In genomic region chr6:89438248-89438647, GRCh38 we compare ENCODE assay signal across 20 cellular contexts. TPM values are rescaled to one million over a fixed set of nuclear protein-coding genes. Genes with fewer than 3 reads are reported as not detected.
DNase-seq lines count a peak whose midpoint lies in the region; TF ChIP-seq lines count a peak whose summit lies in the region.
"Had no signal": no experiment of that assay in that cellular context is flagged by ENCODE, and none has a peak within 500 bp of the region (broad histone marks: within the 10 kb centered on the region; RNA-seq: fewer than 3 reads in every experiment).

No MANE protein-coding gene starts in this region.

- H3K9ac ChIP-seq in mesenchymal stem cell (ENCODE audit: low read length), result no peak overlapping the region
- H3K9ac ChIP-seq: GM23248, KMS-11 had no signal

- H3K4me2 ChIP-seq in mesenchymal stem cell (ENCODE audit: low read length, poor library complexity, severe bottlenecking), result no peak overlapping the region
- H3K4me2 ChIP-seq: KMS-11 had no signal

- H3K9me3 ChIP-seq in Caco-2 (no peaks in the 10 kb centered on the region), mesenchymal stem cell (ENCODE audit: control insufficient read depth, low read length) (no peaks in the 10 kb centered on the region)

- WGBS in mesenchymal stem cell, result no CpG with 5 or more reads among the region's 1 CpG

- H3K27me3 Mint-ChIP-seq in Caco-2 (ENCODE audit: insufficient read depth, unreplicated experiment), result no peaks in the 10 kb centered on the region

- H3K27me3 ChIP-seq in Caco-2 (replicated peaks; ENCODE audit: control insufficient read depth, insufficient read depth, low read length) (no peaks in the 10 kb centered on the region), mesenchymal stem cell (ENCODE audit: control insufficient read depth in 1 of 2, insufficient read depth in 1 of 2, low read length in 2 of 2) (peaks cover 0 to 4% of the 10 kb centered on the region in 2 experiments)

- no peak overlapping the region for H2BK120ac ChIP-seq in mesenchymal stem cell (ENCODE audit: low read depth, low read length)

- H3K4me1 ChIP-seq in Caco-2 (peaks cover 7% of the 10 kb centered on the region; the same call in 1 of the 2 replicates), mesenchymal stem cell (ENCODE audit: control insufficient read depth, insufficient read depth, low read depth, low read length) (peaks cover 6% of the 10 kb centered on the region)

- no peak overlapping the region for H4K91ac ChIP-seq in mesenchymal stem cell (ENCODE audit: low read length)

- no peak overlapping the region for H2AK5ac ChIP-seq in mesenchymal stem cell (ENCODE audit: low read length, severe bottlenecking)

- POLR2A ChIA-PET in Caco-2 (lab: Charles Lee), result no interaction called here

- H3K36me3 ChIP-seq in Caco-2 (ENCODE audit: control insufficient read depth, insufficient read depth, low read length), result no peaks in the 10 kb centered on the region
- no peaks in the 10 kb centered on the region for H3K36me3 ChIP-seq in mesenchymal stem cell (ENCODE audit: control insufficient read depth in 1 of 2, insufficient read depth in 2 of 2, low read depth in 1 of 2, low read length in 2 of 2)

- H3K4me3 Mint-ChIP-seq in Caco-2 (ENCODE audit: unreplicated experiment), result no peak overlapping the region
- H3K4me3 Mint-ChIP-seq: CD14-positive monocyte had no signal

- H2BK15ac ChIP-seq in mesenchymal stem cell (ENCODE audit: low read depth, poor library complexity, severe bottlenecking), result no peak overlapping the region

- CTCF ChIA-PET in Caco-2 (lab: Charles Lee), result interaction anchor here (0.6 to 1.3 kb wide), 3 partner anchors 46 to 161 kb away, joined by 3 to 4 read pairs (median 3); no protein-coding TSS in a partner anchor

- H3K4me1 Mint-ChIP-seq in Caco-2 (ENCODE audit: low read depth, unreplicated experiment), result peaks cover 6% of the 10 kb centered on the region

- no peak overlapping the region for H3K18ac ChIP-seq in mesenchymal stem cell (ENCODE audit: low read depth in 1 of 2, low read length in 2 of 2)

- H3K27ac Mint-ChIP-seq in Caco-2 (ENCODE audit: unreplicated experiment), result no peak overlapping the region
- H3K27ac Mint-ChIP-seq: CD14-positive monocyte had no signal

- H3K4me3 ChIP-seq in Caco-2 (ENCODE audit: low read depth, low read length), result no peak overlapping the region
- no peak overlapping the region for H3K4me3 ChIP-seq in mesenchymal stem cell (ENCODE audit: insufficient read depth in 1 of 2, low read depth in 1 of 2, low read length in 2 of 2)
- H3K4me3 ChIP-seq: GM12878, GM23248 had no signal

- H4K8ac ChIP-seq in mesenchymal stem cell (ENCODE audit: low read length), result no peak overlapping the region

- no peak overlapping the region for H3K4ac ChIP-seq in mesenchymal stem cell (ENCODE audit: low read depth in 1 of 2, low read length in 2 of 2)

- TF ChIP-seq CTCF in Caco-2 (IDR thresholded peaks at IDR 0.05; ENCODE audit: insufficient read depth in 1 of 2, low read depth in 1 of 2, low read length in 1 of 2, severe bottlenecking in 1 of 2, unreplicated experiment in 1 of 2), result no peak

- no TSS peak for BruUV-seq in Caco-2 (replicated peaks; lab: Mats Ljungman, UMichigan)

- H2AFZ ChIP-seq in mesenchymal stem cell (ENCODE audit: low read depth, low read length), result no peak overlapping the region
- H2AFZ ChIP-seq: GM23248 had no signal

- H3K27ac ChIP-seq in mesenchymal stem cell (ENCODE audit: low read length, poor library complexity, severe bottlenecking), result no peak overlapping the region
- H3K27ac ChIP-seq: GM23248, KMS-11 had no signal

- no peaks in the 10 kb centered on the region for H3K36me3 Mint-ChIP-seq in Caco-2 (ENCODE audit: insufficient read depth, unreplicated experiment)
- H3K36me3 Mint-ChIP-seq: CD14-positive monocyte had no signal

- no peaks in the 10 kb centered on the region for H3K9me3 Mint-ChIP-seq in Caco-2 (ENCODE audit: unreplicated experiment)

- DNase-seq in Caco-2 (peak; percentile 38 to 39), OCI-M1 (lab: John Stamatoyannopoulos, UW) (peak; percentile 40), kidney tubule cell (ENCODE audit: low spot score) (peak; percentile 36), activated T-cell treated with anti-CD3 and anti-CD28 coated beads for 4 hours (no peak), inferior parietal cortex (ENCODE audit: extremely low spot score) (no peak), mesenchymal stem cell (no peak)
- DNase-seq in activated CD4-positive, alpha-beta T cell treated with anti-CD3 and anti-CD28 coated beads, Interleukin-2, amount 50 U/mL, for 4 hours, result no peak
- DNase-seq: ACHN, AML-193, GDM1, GM23248, HCEC 1CT, NCI-H146, NCI-H2081, NCI-H510A treated with DMSO at 0.1 percent for 48 hours, NCI-H82 had no signal

- H3K23ac ChIP-seq in mesenchymal stem cell (ENCODE audit: low read length in 2 of 2), result no peak overlapping the region

- TF ChIP-seq RAD21 in Ishikawa (IDR thresholded peaks at IDR 0.05; ENCODE audit: low read depth), result no peak

- no peaks in the 10 kb centered on the region for H3K79me1 ChIP-seq in mesenchymal stem cell (replicated peaks; ENCODE audit: low read length, poor library complexity, severe bottlenecking)

- no peak overlapping the region for H2BK12ac ChIP-seq in mesenchymal stem cell (ENCODE audit: low read length in 2 of 2)

- H2BK5ac ChIP-seq in mesenchymal stem cell (ENCODE audit: low read depth, low read length, poor library complexity, severe bottlenecking), result no peak overlapping the region

- no peak for TF ChIP-seq EP300 in Ishikawa (IDR thresholded peaks at IDR 0.05; ENCODE audit: borderline replicate concordance)

- H3K14ac ChIP-seq in mesenchymal stem cell (ENCODE audit: low read length in 2 of 2), result no peak overlapping the region

- intact Hi-C loops in Caco-2 (cut with micrococcal nuclease; ENCODE audit: unreplicated experiment), result loop anchor here (5.0 kb wide), 1 partner anchor 64 kb away; no protein-coding TSS in a partner anchor

TF ChIP-seq in Ishikawa, 13 proteins besides CTCF, POLR2A, EP300 and RAD21:
- TF ChIP-seq USF1 (IDR thresholded peaks at IDR 0.05) (peak; percentile 68), MAX (IDR thresholded peaks at IDR 0.05) (no peak)

RNA-seq across cellular contexts. Expression of gene ANKRD6, which starts 5.3 kb away (rescaled TPM):
- 20.5 and 25.6 TPM in 2 replicates for total RNA-seq in Caco-2 (2022)
- polyA plus RNA-seq in mesenchymal stem cell (2013, experiment 1 of 2), result 1.5 TPM
- 1.5 TPM for polyA plus RNA-seq in mesenchymal stem cell (2013, experiment 2 of 2)

RNA-seq across cellular contexts. Expression of gene RRAGD, which starts 26.2 kb away (rescaled TPM):
- 5.9 and 8.0 TPM in 2 replicates for total RNA-seq in Caco-2 (2022)
- polyA plus RNA-seq in mesenchymal stem cell (2013, experiment 1 of 2), result 2.8 TPM
- 3.2 TPM for polyA plus RNA-seq in mesenchymal stem cell (2013, experiment 2 of 2)
- total RNA-seq: GM23248 had no signal
- polyA plus RNA-seq: GM23248 had no signal

Comparison
In these comparisons a context has a peak if more than half of its experiments do, and no peak if none do; other contexts are left out.
1. DNase-seq: peak in Caco-2 (2 of 2), OCI-M1 (single experiment) and kidney tubule cell (single experiment); none in activated T-cell treated with anti-CD3 and anti-CD28 coated beads for 4 hours (single experiment), inferior parietal cortex (single experiment), mesenchymal stem cell (single experiment) and activated CD4-positive, alpha-beta T cell treated with anti-CD3 and anti-CD28 coated beads, Interleukin-2, amount 50 U/mL, for 4 hours (0 of 2).